Comparison of ENCODE assay signal across 8 cellular contexts in the genomic region with DNA sequence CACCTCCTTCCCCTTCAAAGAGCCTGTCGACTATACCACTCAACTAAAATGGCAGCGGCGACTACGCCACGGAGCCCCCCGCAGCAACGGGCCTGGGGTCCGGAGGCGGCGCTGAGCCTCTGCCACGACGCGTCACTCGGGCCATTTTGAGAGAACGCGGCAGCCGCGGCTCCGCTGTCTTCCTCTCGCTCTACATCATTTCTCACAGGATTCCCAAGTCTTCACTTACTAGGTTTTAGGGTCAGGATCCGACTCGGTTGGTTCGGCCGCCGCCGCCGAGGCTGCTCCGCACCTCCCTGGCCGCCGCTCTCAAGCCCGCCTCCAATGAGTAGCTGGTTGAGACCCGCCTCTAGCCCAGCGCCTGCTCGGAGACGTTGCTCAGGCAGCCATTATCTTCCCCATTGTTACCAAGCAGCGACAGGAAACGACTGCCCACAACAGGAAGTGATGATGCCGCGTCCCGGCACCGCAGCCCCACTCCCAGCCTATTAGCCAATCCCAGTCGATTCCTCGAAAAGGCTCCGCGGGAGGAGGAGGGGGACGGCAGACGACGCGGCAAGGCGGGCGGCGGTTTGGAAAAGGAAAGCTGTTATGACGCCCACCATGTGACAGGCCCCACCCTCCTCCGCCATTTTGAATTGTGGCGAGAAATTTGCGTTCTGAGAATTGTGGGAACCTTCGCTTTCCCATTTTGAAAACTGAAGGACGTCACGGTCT. TPM values are rescaled to one million over a fixed set of nuclear protein-coding genes. Genes with fewer than 3 reads are reported as not detected.
DNase-seq lines count a peak whose midpoint lies in the region; ATAC-seq, FAIRE-seq and TF ChIP-seq lines count a peak whose summit lies in the region.

A gene with protein sequence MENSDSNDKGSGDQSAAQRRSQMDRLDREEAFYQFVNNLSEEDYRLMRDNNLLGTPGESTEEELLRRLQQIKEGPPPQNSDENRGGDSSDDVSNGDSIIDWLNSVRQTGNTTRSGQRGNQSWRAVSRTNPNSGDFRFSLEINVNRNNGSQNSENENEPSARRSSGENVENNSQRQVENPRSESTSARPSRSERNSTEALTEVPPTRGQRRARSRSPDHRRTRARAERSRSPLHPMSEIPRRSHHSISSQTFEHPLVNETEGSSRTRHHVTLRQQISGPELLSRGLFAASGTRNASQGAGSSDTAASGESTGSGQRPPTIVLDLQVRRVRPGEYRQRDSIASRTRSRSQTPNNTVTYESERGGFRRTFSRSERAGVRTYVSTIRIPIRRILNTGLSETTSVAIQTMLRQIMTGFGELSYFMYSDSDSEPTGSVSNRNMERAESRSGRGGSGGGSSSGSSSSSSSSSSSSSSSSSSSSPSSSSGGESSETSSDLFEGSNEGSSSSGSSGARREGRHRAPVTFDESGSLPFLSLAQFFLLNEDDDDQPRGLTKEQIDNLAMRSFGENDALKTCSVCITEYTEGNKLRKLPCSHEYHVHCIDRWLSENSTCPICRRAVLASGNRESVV (minus strand): TSS at position 432 of the 717 bp plus-strand sequence. CDS start 18,647 bp downstream, outside the sequence.

- peak within 1 kb of the TSS; percentile 99 for H3K27ac Mint-ChIP-seq in activated naive CD8-positive, alpha-beta T cell treated with anti-CD3 and anti-CD28 coated beads, Interleukin-2, amount 50 U/mL, for 24 hours

- peaks cover 23% of the 10 kb centered on the region for H3K4me1 Mint-ChIP-seq in activated naive CD8-positive, alpha-beta T cell treated with anti-CD3 and anti-CD28 coated beads, Interleukin-2, amount 50 U/mL, for 24 hours

- H3K27ac ChIP-seq in pancreas, result peak within 1 kb of the TSS; percentile 93 to 97 (median 96)
- peak within 1 kb of the TSS; percentile 93 to 98 for H3K27ac ChIP-seq in tibial artery

- H3K36me3 ChIP-seq in pancreas (no peaks in the 10 kb centered on the region), tibial artery (no peaks in the 10 kb centered on the region)

- no peaks in the 10 kb centered on the region for H3K27me3 Mint-ChIP-seq in activated naive CD8-positive, alpha-beta T cell treated with anti-CD3 and anti-CD28 coated beads, Interleukin-2, amount 50 U/mL, for 24 hours

- no peak for TF ChIP-seq CTCF in GM12865 (IDR thresholded peaks at IDR 0.05; ENCODE audit: insufficient read depth, low read depth, low read length, missing control alignments)
- no peak for TF ChIP-seq CTCF in pancreas (IDR thresholded peaks at IDR 0.05)
- TF ChIP-seq CTCF in tibial artery (IDR thresholded peaks at IDR 0.05), result no peak

- H3K4me3 ChIP-seq in GM12865 (ENCODE audit: low read depth, low read length) (peak within 1 kb of the TSS; percentile 66), pancreas (peak within 1 kb of the TSS; percentile 48 to 67 (median 54)), tibial artery (peak within 1 kb of the TSS; percentile 85 to 87)

- intact Hi-C loops in Right ventricle myocardium superior (cut with DNase I) (no loop called here), pancreas (cut with DNase I) (no loop called here), tibial artery (cut with DNase I; ENCODE audit: low total_unique reads) (no loop called here)

- no peaks in the 10 kb centered on the region for H3K9me3 ChIP-seq in pancreas
- no peaks in the 10 kb centered on the region for H3K9me3 ChIP-seq in tibial artery

- H3K4me1 ChIP-seq in pancreas, result peaks cover 0 to 4% (median 0%) of the 10 kb centered on the region in 3 donors
- no peaks in the 10 kb centered on the region for H3K4me1 ChIP-seq in tibial artery

- ATAC-seq in HG02763 (IDR thresholded peaks at IDR 0.05; ENCODE audit: unreplicated experiment) (peak; percentile 93), Right ventricle myocardium superior (ENCODE audit: poor library complexity) (peak; percentile 99), pancreas (peak; percentile 98 to 99 (median 98))
- ATAC-seq in activated naive CD8-positive, alpha-beta T cell treated with anti-CD3 and anti-CD28 coated beads, Interleukin-2, amount 50 U/mL, for 24 hours, result peak; percentile 96

- peaks cover 17% of the 10 kb centered on the region for H3K36me3 Mint-ChIP-seq in activated naive CD8-positive, alpha-beta T cell treated with anti-CD3 and anti-CD28 coated beads, Interleukin-2, amount 50 U/mL, for 24 hours (ENCODE audit: low read depth)

- H3K27me3 ChIP-seq in pancreas (no peaks in the 10 kb centered on the region), tibial artery (no peaks in the 10 kb centered on the region)

- peak within 1 kb of the TSS; percentile 96 for H3K4me3 Mint-ChIP-seq in activated naive CD8-positive, alpha-beta T cell treated with anti-CD3 and anti-CD28 coated beads, Interleukin-2, amount 50 U/mL, for 24 hours

- peak; percentile 97 for DNase-seq in GM12865 (ENCODE audit: low read depth)
- peak; percentile 74 for DNase-seq in NCI-H1417 treated with DMSO at 0.1 percent for 48 hours (lab: John Stamatoyannopoulos, UW)
- peak; percentile 94 for DNase-seq in SW480 (ENCODE audit: low spot score)
- DNase-seq in activated naive CD8-positive, alpha-beta T cell treated with anti-CD3 and anti-CD28 coated beads, Interleukin-2, amount 50 U/mL, for 24 hours, result peak; percentile 86
- peak; percentile 94 for DNase-seq in Right ventricle myocardium superior
- peak; percentile 86 to 94 (median 92) for DNase-seq in pancreas
- peak; percentile 93 to 97 for DNase-seq in tibial artery

- H3K9me3 Mint-ChIP-seq in activated naive CD8-positive, alpha-beta T cell treated with anti-CD3 and anti-CD28 coated beads, Interleukin-2, amount 50 U/mL, for 24 hours, result no peaks in the 10 kb centered on the region

- peak; percentile 99 for FAIRE-seq in pancreas (lab: Jason Lieb, UNC)

- 0 to 35% methylated on average over 57 to 59 of the region's 59 CpGs for WGBS in pancreas, 2 donors

RNA-seq across cellular contexts. Expression of the gene that starts here (rescaled TPM):
- total RNA-seq in Right ventricle myocardium superior (18.7 TPM), pancreas (10 to 100 TPM in 4 of 6 donors, 1 to 10 TPM in 2; 7.8 to 16.7 (median 12.0) TPM)
- 1 to 10 TPM; 2.7 to 5.6 TPM for polyA plus RNA-seq in pancreas

Comparison
In these comparisons a context has a peak if more than half of its experiments do, and no peak if none do; other contexts are left out.
1. Peak in every context shown above with its lines: DNase-seq, ATAC-seq, H3K4me3 ChIP-seq and H3K27ac ChIP-seq.